14 cellular contexts compared by ENCODE assay signal in genomic region chr15:96361309-96362000, GRCh38. TPM values are rescaled to one million over a fixed set of nuclear protein-coding genes. Genes with fewer than 3 reads are reported as not detected.
DNase-seq lines count a peak whose midpoint lies in the region; ATAC-seq and TF ChIP-seq lines count a peak whose summit lies in the region.
"Had no signal": no experiment of that assay in that cellular context is flagged by ENCODE, and none has a peak within 500 bp of the region (broad histone marks: within the 10 kb centered on the region; RNA-seq: fewer than 3 reads in every experiment).

No MANE protein-coding gene starts in this region.

- peaks cover 3% of the 10 kb centered on the region for H3K36me3 Mint-ChIP-seq in activated T-helper 2 cell treated with anti-CD3 and anti-CD28 coated beads, Interferon-gamma antibody, Interleukin-2, Interleukin-4, amounts not matched to agents 10 μg/mL and 5 μg/mL and 100 μg/mL, durations not matched to agents 14 hours and 24 hours and 36 hours (ENCODE audit: low read depth)

- DNase-seq in G401 (ENCODE audit: low spot score), result peak; percentile 21
- DNase-seq in NCI-H82 treated with DMSO at 0.1 percent for 48 hours (lab: John Stamatoyannopoulos, UW; ENCODE audit: unreplicated experiment), result peak; percentile 84
- no peak for DNase-seq in hepatocyte (ENCODE audit: low spot score)
- DNase-seq in retina, result peak; percentile 77
- DNase-seq in putamen (ENCODE audit: low spot score), result no peak
- DNase-seq in SIG-M5 (lab: John Stamatoyannopoulos, UW), result no peak
- no peak for DNase-seq in activated T-helper 2 cell treated with anti-CD3 and anti-CD28 coated beads, Interferon-gamma antibody, Interleukin-2, Interleukin-4, amounts not matched to agents 10 μg/mL and 5 μg/mL and 100 μg/mL, durations not matched to agents 14 hours and 24 hours and 36 hours (ENCODE audit: low spot score)
- DNase-seq: C1 segment of cervical spinal cord, mammary epithelial cell, NCI-H187 treated with DMSO at 0.1 percent for 48 hours, T1000 had no signal

- H3K9me3 ChIP-seq in hepatocyte (ENCODE audit: low read depth), result no peaks in the 10 kb centered on the region

- in situ Hi-C loops in G401 (cut with HindIII; ENCODE audit: low sequenced_read_pairs), result no loop called here

- no peaks in the 10 kb centered on the region for H3K9me3 Mint-ChIP-seq in activated T-helper 2 cell treated with anti-CD3 and anti-CD28 coated beads, Interferon-gamma antibody, Interleukin-2, Interleukin-4, amounts not matched to agents 10 μg/mL and 5 μg/mL and 100 μg/mL, durations not matched to agents 14 hours and 24 hours and 36 hours
- H3K9me3 Mint-ChIP-seq: activated naive CD4-positive, alpha-beta T cell treated with anti-CD3 and anti-CD28 coated beads, Interleukin-2, amount 50 U/mL, for 24 hours had no signal

- no peak overlapping the region for H3K4me3 ChIP-seq in hepatocyte

- H3K79me2 ChIP-seq in hepatocyte, result no peaks in the 10 kb centered on the region

- H4K20me1 ChIP-seq in hepatocyte (ENCODE audit: insufficient read depth, poor library complexity, severe bottlenecking), result peaks cover 23% of the 10 kb centered on the region

- no peaks in the 10 kb centered on the region for H3K9me2 ChIP-seq in hepatocyte (replicated peaks; ENCODE audit: insufficient read depth)

- no peak for TF ChIP-seq CTCF in hepatocyte (IDR thresholded peaks at IDR 0.05; ENCODE audit: poor library complexity)

- WGBS in hepatocyte (ENCODE audit: low lambda C conversion rate, missing lambda C conversion rate), result 14% methylated on average over 32 of the region's 33 CpGs

- H2AFZ ChIP-seq in hepatocyte, result no peak overlapping the region

- ATAC-seq in HG03139 (IDR thresholded peaks at IDR 0.05; ENCODE audit: unreplicated experiment), result no peak
- ATAC-seq: Panc1 had no signal

- H3K36me3 ChIP-seq in hepatocyte (replicated peaks; ENCODE audit: insufficient read depth, low read depth), result no peaks in the 10 kb centered on the region

- peaks cover 19% of the 10 kb centered on the region for H3K4me1 Mint-ChIP-seq in activated T-helper 2 cell treated with anti-CD3 and anti-CD28 coated beads, Interferon-gamma antibody, Interleukin-2, Interleukin-4, amounts not matched to agents 10 μg/mL and 5 μg/mL and 100 μg/mL, durations not matched to agents 14 hours and 24 hours and 36 hours (ENCODE audit: low read depth)

- intact Hi-C loops in activated T-helper 2 cell treated with anti-CD3 and anti-CD28 coated beads, Interferon-gamma antibody, Interleukin-2, Interleukin-4, amounts not matched to agents 10 μg/mL and 5 μg/mL and 100 μg/mL, durations not matched to agents 14 hours and 24 hours and 36 hours (cut with micrococcal nuclease), result no loop called here

- H3K27me3 ChIP-seq in hepatocyte, result peaks cover 94% of the 10 kb centered on the region

- peak overlapping the region; percentile 86 for H3K4me2 ChIP-seq in hepatocyte

- H3K4me1 ChIP-seq in hepatocyte (ENCODE audit: insufficient read depth), result peaks cover 14% of the 10 kb centered on the region

- H3K27me3 Mint-ChIP-seq in activated T-helper 2 cell treated with anti-CD3 and anti-CD28 coated beads, Interferon-gamma antibody, Interleukin-2, Interleukin-4, amounts not matched to agents 10 μg/mL and 5 μg/mL and 100 μg/mL, durations not matched to agents 14 hours and 24 hours and 36 hours (ENCODE audit: low read depth), result peaks cover 82% of the 10 kb centered on the region

- H3K4me3 Mint-ChIP-seq in activated T-helper 2 cell treated with anti-CD3 and anti-CD28 coated beads, Interferon-gamma antibody, Interleukin-2, Interleukin-4, amounts not matched to agents 10 μg/mL and 5 μg/mL and 100 μg/mL, durations not matched to agents 14 hours and 24 hours and 36 hours (ENCODE audit: low read depth), result no peak overlapping the region
- H3K4me3 Mint-ChIP-seq: activated naive CD4-positive, alpha-beta T cell treated with anti-CD3 and anti-CD28 coated beads, Interleukin-2, amount 50 U/mL, for 24 hours had no signal

- H3K27ac Mint-ChIP-seq in activated T-helper 2 cell treated with anti-CD3 and anti-CD28 coated beads, Interferon-gamma antibody, Interleukin-2, Interleukin-4, amounts not matched to agents 10 μg/mL and 5 μg/mL and 100 μg/mL, durations not matched to agents 14 hours and 24 hours and 36 hours, result no peak overlapping the region
- H3K27ac Mint-ChIP-seq: activated naive CD4-positive, alpha-beta T cell treated with anti-CD3 and anti-CD28 coated beads, Interleukin-2, amount 50 U/mL, for 24 hours had no signal

- no peak overlapping the region for H3K27ac ChIP-seq in hepatocyte

RNA-seq across cellular contexts. Expression of gene NR2F2, which starts 31.0 kb away (rescaled TPM):
- 2.3 and 3.6 TPM in 2 replicates for total RNA-seq in G401 (2014; rRNA removed; shearing (Covaris generic))
- 16.5 and 23.0 TPM in 2 replicates for total RNA-seq in hepatocyte
- polyA plus RNA-seq in hepatocyte, result 27.9 and 28.3 TPM in 2 replicates
- total RNA-seq in activated T-helper 2 cell treated with anti-CD3 and anti-CD28 coated beads, Interferon-gamma antibody, Interleukin-2, Interleukin-4, amounts not matched to agents 10 μg/mL and 5 μg/mL and 100 μg/mL, durations not matched to agents 14 hours and 24 hours and 36 hours, result not detected in 2 replicates

Comparison
In these comparisons a context has a peak if more than half of its experiments do, and no peak if none do; other contexts are left out.
1. DNase-seq: peak in G401 (single experiment), NCI-H82 treated with DMSO at 0.1 percent for 48 hours (single experiment) and retina (single experiment); none in hepatocyte (single experiment), putamen (single experiment), SIG-M5 (single experiment) and activated T-helper 2 cell treated with anti-CD3 and anti-CD28 coated beads, Interferon-gamma antibody, Interleukin-2, Interleukin-4, amounts not matched to agents 10 μg/mL and 5 μg/mL and 100 μg/mL, durations not matched to agents 14 hours and 24 hours and 36 hours (single experiment).